9 cellular contexts compared by ENCODE assay signal in genomic region chr9:113399646-113400200, GRCh38. TPM values are rescaled to one million over a fixed set of nuclear protein-coding genes. Genes with fewer than 3 reads are reported as not detected.
DNase-seq lines count a peak whose midpoint lies in the region; ATAC-seq and TF ChIP-seq lines count a peak whose summit lies in the region.
"Had no signal": no experiment of that assay in that cellular context is flagged by ENCODE, and none has a peak within 500 bp of the region (broad histone marks: within the 10 kb centered on the region; RNA-seq: fewer than 3 reads in every experiment).

No MANE protein-coding gene starts in this region.

- no peaks in the 10 kb centered on the region for H3K27me3 ChIP-seq in DOHH2 (ENCODE audit: control insufficient read depth, low read length)
- H3K27me3 ChIP-seq in Loucy (ENCODE audit: insufficient read depth, low read length, poor library complexity, severe bottlenecking) = no peaks in the 10 kb centered on the region
- H3K27me3 ChIP-seq in dorsolateral prefrontal cortex = no peaks in the 10 kb centered on the region
- H3K27me3 ChIP-seq in neuron (ENCODE audit: insufficient read depth, low read length) = no peaks in the 10 kb centered on the region

- no peak overlapping the region for H2AFZ ChIP-seq in Loucy (ENCODE audit: low read length)
- no peak overlapping the region for H2AFZ ChIP-seq in neuron (ENCODE audit: low read depth, low read length)

- H3K4me2 ChIP-seq in DOHH2 (ENCODE audit: low read length) (peak overlapping the region; percentile 66), Loucy (ENCODE audit: low read depth, low read length, poor library complexity, severe bottlenecking) (peak overlapping the region; percentile 78)

- no peak overlapping the region; the same call in 1 of the 2 replicates for H3K4me3 ChIP-seq in DOHH2 (ENCODE audit: low read length)
- peak overlapping the region; percentile 100 for H3K4me3 ChIP-seq in Loucy (ENCODE audit: low read length, poor library complexity, severe bottlenecking)
- H3K4me3 ChIP-seq in dorsolateral prefrontal cortex = peak overlapping the region in 53 of 59 donors; percentile 21 to 99 (median 91)
- peak overlapping the region; percentile 67 for H3K4me3 ChIP-seq in neuron (ENCODE audit: low read length)

- intact Hi-C loops in dorsolateral prefrontal cortex (cut with DNase I) = loop anchor here (2.0 to 10.0 kb wide), 5 partner anchors 57 to 345 kb away; partner anchors contain the start of genes WDR31 (in 1 of the 2) and ZFP37 (in 1 of the 2)

- H3K79me2 ChIP-seq in DOHH2 (ENCODE audit: control insufficient read depth, low read length) = peaks cover 3% of the 10 kb centered on the region; the same call in 1 of the 2 replicates
- H3K79me2 ChIP-seq in Loucy (ENCODE audit: insufficient read depth, low read length) = peaks cover 20% of the 10 kb centered on the region

- ATAC-seq in GM21717 (IDR thresholded peaks at IDR 0.05; ENCODE audit: unreplicated experiment) = no peak

- no peaks in the 10 kb centered on the region for H3K9me2 ChIP-seq in DOHH2 (replicated peaks; ENCODE audit: control insufficient read depth, low read length)
- no peaks in the 10 kb centered on the region for H3K9me2 ChIP-seq in Loucy (replicated peaks; ENCODE audit: low read depth, low read length)

- peak overlapping the region; percentile 88 for H3K9ac ChIP-seq in Loucy (ENCODE audit: low read depth, low read length, poor library complexity, severe bottlenecking)

- H3K4me1 ChIP-seq in DOHH2 (ENCODE audit: control insufficient read depth, low read length) = peaks cover 12% of the 10 kb centered on the region
- peaks cover 27% of the 10 kb centered on the region for H3K4me1 ChIP-seq in Loucy (ENCODE audit: insufficient read depth, low read length, poor library complexity, severe bottlenecking)
- H3K4me1 ChIP-seq in neuron (ENCODE audit: insufficient read depth, low read length) = peaks cover 9% of the 10 kb centered on the region

- DNase-seq in dorsolateral prefrontal cortex (no peak), GM19238 (ENCODE audit: insufficient read length, low spot score) (no peak), NCI-H1105 treated with DMSO at 0.1 percent for 48 hours (lab: John Stamatoyannopoulos, UW) (no peak)
- DNase-seq: HCEC 1CT had no signal

- H4K20me1 ChIP-seq in DOHH2 (ENCODE audit: control insufficient read depth, insufficient read depth, low read depth, low read length) (no peaks in the 10 kb centered on the region), Loucy (ENCODE audit: insufficient read depth, low read length, poor library complexity, severe bottlenecking) (no peaks in the 10 kb centered on the region)

- H3K9me3 ChIP-seq in DOHH2 (ENCODE audit: control insufficient read depth, insufficient read depth, low read length) (no peaks in the 10 kb centered on the region), Loucy (ENCODE audit: insufficient read depth, low read depth, low read length) (no peaks in the 10 kb centered on the region), neuron (ENCODE audit: low read length) (peaks cover 2% of the 10 kb centered on the region)

- H3F3A ChIP-seq in DOHH2 (ENCODE audit: control insufficient read depth, insufficient read depth) (peaks cover 5% of the 10 kb centered on the region; the same call in 1 of the 2 replicates), Loucy (ENCODE audit: low read depth) (no peaks in the 10 kb centered on the region)

- TF ChIP-seq CTCF in DOHH2 (IDR thresholded peaks at IDR 0.05; ENCODE audit: low read depth, low read length, poor library complexity, severe bottlenecking) (no peak), Loucy (conservative IDR thresholded peaks at IDR 0.05; ENCODE audit: low read length) (no peak), dorsolateral prefrontal cortex (IDR thresholded peaks at IDR 0.05 in 54 of 56, conservative IDR thresholded peaks at IDR 0.05 in 2 of 56; ENCODE audit: low read depth in 1 of 56, partially characterized antibody in 56 of 56) (no peak)

- H3K27ac ChIP-seq in DOHH2 (ENCODE audit: low read depth, low read length) = no peak overlapping the region
- peak overlapping the region in 12 of 59 donors; percentile 7 to 95 (median 89) for H3K27ac ChIP-seq in dorsolateral prefrontal cortex
- H3K27ac ChIP-seq: epithelial cell of prostate had no signal

- H3K36me3 ChIP-seq in DOHH2 (ENCODE audit: control insufficient read depth, low read length) (no peaks in the 10 kb centered on the region), Loucy (ENCODE audit: insufficient read depth, low read length) (no peaks in the 10 kb centered on the region), neuron (ENCODE audit: insufficient read depth, low read length) (peaks cover 3% of the 10 kb centered on the region)

RNA-seq across cellular contexts. Expression of gene ALAD, which starts 1.4 kb away (rescaled TPM):
- total RNA-seq in dorsolateral prefrontal cortex = 100 to 1,000 TPM in 26 of 120 experiments, 10 to 100 TPM in 94; 67.7 to 134 (median 89.4) TPM

RNA-seq across cellular contexts. Expression of gene POLE3, which starts 10.8 kb away (rescaled TPM):
- 10 to 100 TPM; 18.6 to 38.2 (median 27.0) TPM for total RNA-seq in dorsolateral prefrontal cortex

RNA-seq across cellular contexts. Expression of gene C9orf43, which starts 10.8 kb away (rescaled TPM):
- total RNA-seq in dorsolateral prefrontal cortex = 1 to 10 TPM in 80 of 120 experiments, under 1 TPM in 40; 0.41 to 2.5 (median 1.2) TPM

RNA-seq across cellular contexts. Expression of gene HDHD3, which starts 22.9 kb away (rescaled TPM):
- 10 to 100 TPM; 11.6 to 25.4 (median 17.0) TPM for total RNA-seq in dorsolateral prefrontal cortex

RNA-seq across cellular contexts. Expression of gene BSPRY, which starts 50.4 kb away (rescaled TPM):
- 1 to 10 TPM in 118 of 120 experiments, under 1 TPM in 2; 0.60 to 7.0 (median 2.6) TPM for total RNA-seq in dorsolateral prefrontal cortex
